Comparison of ENCODE assay signal across 12 cellular contexts in the genomic region with DNA sequence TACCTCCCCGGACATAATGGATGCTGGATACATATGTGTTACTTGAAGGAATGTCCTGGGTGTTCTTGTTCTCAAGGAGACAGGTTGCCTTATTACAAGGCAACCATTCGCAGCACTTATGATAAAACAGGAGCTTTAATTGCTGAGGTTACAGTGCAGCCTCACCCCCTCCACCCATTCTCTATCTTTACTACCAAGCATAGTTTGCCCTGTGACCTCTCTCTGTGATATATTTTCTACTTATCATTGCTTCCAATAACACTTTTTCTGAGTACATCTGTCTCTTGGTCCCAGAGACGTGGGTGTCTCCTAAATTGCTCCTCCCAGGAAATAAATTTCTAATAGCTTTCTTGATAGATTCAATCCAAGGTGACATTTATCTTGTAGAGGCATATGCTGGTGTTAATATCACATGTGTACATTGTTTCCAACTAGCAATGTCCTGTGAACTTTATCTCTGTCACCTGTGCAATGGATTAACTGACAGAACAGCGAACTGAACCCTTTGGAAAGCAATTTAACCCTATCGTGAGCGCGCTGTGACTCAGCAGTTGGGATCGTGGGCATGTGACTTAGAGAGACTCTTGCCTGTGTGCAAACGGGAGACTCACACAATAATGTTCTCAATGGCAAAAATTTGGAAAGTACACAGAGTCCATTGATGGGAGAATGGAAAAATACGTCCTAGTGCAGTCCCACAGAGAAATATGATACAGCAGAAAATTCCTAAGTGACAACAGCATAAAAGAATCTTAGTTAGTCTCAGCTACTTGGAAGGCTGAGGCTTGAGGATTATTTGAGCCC. TPM values are rescaled to one million over a fixed set of nuclear protein-coding genes. Genes with fewer than 3 reads are reported as not detected.
DNase-seq lines count a peak whose midpoint lies in the region; ATAC-seq lines count a peak whose summit lies in the region.
"Had no signal": no experiment of that assay in that cellular context is flagged by ENCODE, and none has a peak within 500 bp of the region (broad histone marks: within the 10 kb centered on the region; RNA-seq: fewer than 3 reads in every experiment).

No MANE protein-coding gene starts in this region.

- POLR2A ChIA-PET in T-cell (lab: Charles Lee) = no interaction called here

- H3K4me1 Mint-ChIP-seq in activated naive CD8-positive, alpha-beta T cell treated with anti-CD3 and anti-CD28 coated beads, Interleukin-2, amount 50 U/mL, for 24 hours = no peaks in the 10 kb centered on the region
- H3K4me1 Mint-ChIP-seq in activated naive CD8-positive, alpha-beta T cell treated with anti-CD3 and anti-CD28 coated beads for 36 hours = no peaks in the 10 kb centered on the region
- H3K4me1 Mint-ChIP-seq in T-cell = no peaks in the 10 kb centered on the region

- no peak overlapping the region for H3K27ac Mint-ChIP-seq in activated naive CD8-positive, alpha-beta T cell treated with anti-CD3 and anti-CD28 coated beads, Interleukin-2, amount 50 U/mL, for 24 hours
- H3K27ac Mint-ChIP-seq in activated naive CD8-positive, alpha-beta T cell treated with anti-CD3 and anti-CD28 coated beads for 36 hours = no peak overlapping the region
- no peak overlapping the region for H3K27ac Mint-ChIP-seq in T-cell

- no peak overlapping the region for H3K4me3 Mint-ChIP-seq in activated naive CD8-positive, alpha-beta T cell treated with anti-CD3 and anti-CD28 coated beads, Interleukin-2, amount 50 U/mL, for 24 hours
- H3K4me3 Mint-ChIP-seq in activated naive CD8-positive, alpha-beta T cell treated with anti-CD3 and anti-CD28 coated beads for 36 hours = no peak overlapping the region
- H3K4me3 Mint-ChIP-seq in T-cell = no peak overlapping the region

- DNase-seq in activated naive CD8-positive, alpha-beta T cell treated with anti-CD3 and anti-CD28 coated beads, Interleukin-2, amount 50 U/mL, for 24 hours = no peak
- no peak for DNase-seq in activated naive CD8-positive, alpha-beta T cell treated with anti-CD3 and anti-CD28 coated beads for 36 hours
- DNase-seq in amniotic epithelial cell (ENCODE audit: low read depth) (peak; percentile 31), iris pigment epithelial cell (ENCODE audit: low read depth) (peak; percentile 85), NCI-H2029 treated with DMSO at 0.1 percent for 48 hours (lab: John Stamatoyannopoulos, UW) (no peak), T-cell (no peak), NCI-H1417 (lab: John Stamatoyannopoulos, UW) (no peak), NCI-H2029 (lab: John Stamatoyannopoulos, UW) (no peak)
- DNase-seq: activated gamma-delta T cell treated with Interleukin-2 at 50 U/mL for 16 hours, hippocampal formation had no signal

- ATAC-seq in activated naive CD8-positive, alpha-beta T cell treated with anti-CD3 and anti-CD28 coated beads, Interleukin-2, amount 50 U/mL, for 24 hours = peak; percentile 40
- ATAC-seq in T-cell (replicated peaks in 1 of 4) = no peak

- CTCF ChIA-PET in T-cell (lab: Charles Lee) = interaction anchor here (0.5 to 0.6 kb wide), 2 partner anchors 9 to 201 kb away, joined by 3 to 5 read pairs; no protein-coding TSS in a partner anchor

- no peaks in the 10 kb centered on the region for H3K27me3 Mint-ChIP-seq in activated naive CD8-positive, alpha-beta T cell treated with anti-CD3 and anti-CD28 coated beads, Interleukin-2, amount 50 U/mL, for 24 hours
- H3K27me3 Mint-ChIP-seq in activated naive CD8-positive, alpha-beta T cell treated with anti-CD3 and anti-CD28 coated beads for 36 hours = no peaks in the 10 kb centered on the region
- H3K27me3 Mint-ChIP-seq in T-cell = peaks cover 5% of the 10 kb centered on the region in 2 donors

- H3K9me3 Mint-ChIP-seq in activated naive CD8-positive, alpha-beta T cell treated with anti-CD3 and anti-CD28 coated beads, Interleukin-2, amount 50 U/mL, for 24 hours = no peaks in the 10 kb centered on the region
- no peaks in the 10 kb centered on the region for H3K9me3 Mint-ChIP-seq in activated naive CD8-positive, alpha-beta T cell treated with anti-CD3 and anti-CD28 coated beads for 36 hours
- H3K9me3 Mint-ChIP-seq in T-cell = no peaks in the 10 kb centered on the region

- H3K36me3 Mint-ChIP-seq in activated naive CD8-positive, alpha-beta T cell treated with anti-CD3 and anti-CD28 coated beads, Interleukin-2, amount 50 U/mL, for 24 hours (ENCODE audit: low read depth) = no peaks in the 10 kb centered on the region
- H3K36me3 Mint-ChIP-seq in activated naive CD8-positive, alpha-beta T cell treated with anti-CD3 and anti-CD28 coated beads for 36 hours = no peaks in the 10 kb centered on the region
- no peaks in the 10 kb centered on the region for H3K36me3 Mint-ChIP-seq in T-cell

RNA-seq across cellular contexts. Expression of gene MAP2K2, which starts 6.9 kb away (rescaled TPM):
- 100 to 1,000 TPM; 120 to 121 TPM for total RNA-seq in activated naive CD8-positive, alpha-beta T cell treated with anti-CD3 and anti-CD28 coated beads for 36 hours
- total RNA-seq in T-cell = 100 to 1,000 TPM; 101 to 152 (median 141) TPM

RNA-seq across cellular contexts. Expression of gene CREB3L3, which starts 22.6 kb away (rescaled TPM):
- not detected for total RNA-seq in activated naive CD8-positive, alpha-beta T cell treated with anti-CD3 and anti-CD28 coated beads for 36 hours
- under 1 TPM in 1 of 5 donors, not detected in 4; 0.16 TPM for total RNA-seq in T-cell
- total RNA-seq: posterior vena cava; T-helper 1 cell treated with Interleukin-12 subunit alpha and Interleukin-12 subunit beta and Interleukin-4 antibody, amounts not matched to agents 30 ng/mL and 1 ng/mL, for 36 hours had no signal

RNA-seq across cellular contexts. Expression of gene SIRT6, which starts 51.5 kb away (rescaled TPM):
- 10 to 100 TPM; 27.1 to 27.2 TPM for total RNA-seq in activated naive CD8-positive, alpha-beta T cell treated with anti-CD3 and anti-CD28 coated beads for 36 hours
- 10 to 100 TPM; 19.9 to 35.7 (median 30.0) TPM for total RNA-seq in T-cell

RNA-seq across cellular contexts. Expression of gene ANKRD24, which starts 51.7 kb away (rescaled TPM):
- 1 to 10 TPM; 1.6 TPM for total RNA-seq in activated naive CD8-positive, alpha-beta T cell treated with anti-CD3 and anti-CD28 coated beads for 36 hours
- 1 to 10 TPM in 3 of 5 donors, under 1 TPM in 2; 0.79 to 2.2 (median 1.3) TPM for total RNA-seq in T-cell

Comparison
In these comparisons a context has a peak if more than half of its experiments do, and no peak if none do; other contexts are left out.
1. DNase-seq: peak in amniotic epithelial cell (single experiment) and iris pigment epithelial cell (single experiment); none in activated naive CD8-positive, alpha-beta T cell treated with anti-CD3 and anti-CD28 coated beads, Interleukin-2, amount 50 U/mL, for 24 hours (single experiment), activated naive CD8-positive, alpha-beta T cell treated with anti-CD3 and anti-CD28 coated beads for 36 hours (single experiment), NCI-H2029 treated with DMSO at 0.1 percent for 48 hours (single experiment), T-cell (0 of 34), NCI-H1417 (0 of 3) and NCI-H2029 (single experiment).